ENCODE assay signal across 8 cellular contexts in genomic region chr7:141072548-141073172, GRCh38. TPM values are rescaled to one million over a fixed set of nuclear protein-coding genes. Genes with fewer than 3 reads are reported as not detected.
DNase-seq lines count a peak whose midpoint lies in the region; ATAC-seq and TF ChIP-seq lines count a peak whose summit lies in the region.

No MANE protein-coding gene starts in this region.

- H3K4me2 ChIP-seq in osteoblast (ENCODE audit: insufficient read depth, low read length) = peak overlapping the region; percentile 92

- no peaks in the 10 kb centered on the region for H3K36me3 ChIP-seq in osteoblast (ENCODE audit: insufficient read depth, low read length)

- no peak overlapping the region for H3K27ac Mint-ChIP-seq in activated naive CD8-positive, alpha-beta T cell treated with anti-CD3 and anti-CD28 coated beads for 36 hours

- no peaks in the 10 kb centered on the region for H4K20me1 ChIP-seq in osteoblast (ENCODE audit: insufficient read depth, low read length)

- H3K4me1 ChIP-seq in osteoblast (ENCODE audit: insufficient read depth, low read length) = peaks cover 13% of the 10 kb centered on the region

- ATAC-seq in Right ventricle myocardium superior (ENCODE audit: poor library complexity) (peak; percentile 83), GM18517 (IDR thresholded peaks at IDR 0.05; ENCODE audit: unreplicated experiment) (no peak), GM18519 (IDR thresholded peaks at IDR 0.05; ENCODE audit: low FRiP score, unreplicated experiment) (no peak)

- DNase-seq in NCI-H82 (lab: John Stamatoyannopoulos, UW) (peak; percentile 51), NCI-H82 treated with DMSO at 0.1 percent for 48 hours (lab: John Stamatoyannopoulos, UW; ENCODE audit: unreplicated experiment) (no peak), NCI-H2227 treated with DMSO at 0.1 percent for 48 hours (lab: John Stamatoyannopoulos, UW) (peak; percentile 93), Right ventricle myocardium superior (peak; percentile 74), osteoblast (ENCODE audit: insufficient read length, low spot score, missing footprints) (peak; percentile 91)
- DNase-seq in activated naive CD8-positive, alpha-beta T cell treated with anti-CD3 and anti-CD28 coated beads for 36 hours = peak; percentile 34

- no peaks in the 10 kb centered on the region for H3K36me3 Mint-ChIP-seq in activated naive CD8-positive, alpha-beta T cell treated with anti-CD3 and anti-CD28 coated beads for 36 hours

- H3K79me2 ChIP-seq in osteoblast (ENCODE audit: insufficient read depth, low read length) = no peaks in the 10 kb centered on the region

- intact Hi-C loops in Right ventricle myocardium superior (cut with DNase I) = no loop called here

- H3K27ac ChIP-seq in osteoblast (ENCODE audit: low read depth, low read length) = no peak overlapping the region

- TF ChIP-seq CTCF in osteoblast (IDR thresholded peaks at IDR 0.05; ENCODE audit: extremely low read depth, low read depth, low read length) = no peak

- peaks cover 55% of the 10 kb centered on the region for H3K27me3 Mint-ChIP-seq in activated naive CD8-positive, alpha-beta T cell treated with anti-CD3 and anti-CD28 coated beads for 36 hours

- H3K9me3 Mint-ChIP-seq in activated naive CD8-positive, alpha-beta T cell treated with anti-CD3 and anti-CD28 coated beads for 36 hours = peaks cover 1% of the 10 kb centered on the region

- H3K4me1 Mint-ChIP-seq in activated naive CD8-positive, alpha-beta T cell treated with anti-CD3 and anti-CD28 coated beads for 36 hours = peaks cover 8% of the 10 kb centered on the region

- H3K9me3 ChIP-seq in osteoblast (ENCODE audit: low read depth, low read length) = no peaks in the 10 kb centered on the region

- H3K4me3 ChIP-seq in osteoblast (ENCODE audit: insufficient read depth, low read length) = peak overlapping the region; percentile 63

- peak overlapping the region; percentile 33 for H2AFZ ChIP-seq in osteoblast (ENCODE audit: low read length)

- peaks cover 55% of the 10 kb centered on the region for H3K27me3 ChIP-seq in osteoblast (ENCODE audit: insufficient read depth, low read length)

- H3K4me3 Mint-ChIP-seq in activated naive CD8-positive, alpha-beta T cell treated with anti-CD3 and anti-CD28 coated beads for 36 hours = peak overlapping the region; percentile 61

RNA-seq across cellular contexts. Expression of gene TMEM178B, which starts 1.2 kb away (rescaled TPM):
- under 1 TPM; 0.06 to 0.21 TPM for total RNA-seq in activated naive CD8-positive, alpha-beta T cell treated with anti-CD3 and anti-CD28 coated beads for 36 hours
- total RNA-seq in Right ventricle myocardium superior (35.4 TPM), osteoblast (1.1 and 2.1 TPM in 2 replicates)

RNA-seq across cellular contexts. Expression of gene MRPS33, which starts 57.9 kb away (rescaled TPM):
- total RNA-seq in activated naive CD8-positive, alpha-beta T cell treated with anti-CD3 and anti-CD28 coated beads for 36 hours = 100 to 1,000 TPM; 111 to 116 TPM
- total RNA-seq in Right ventricle myocardium superior (136 TPM), osteoblast (23.2 and 29.5 TPM in 2 replicates)

Comparison
In these comparisons a context has a peak if more than half of its experiments do, and no peak if none do; other contexts are left out.
1. RNA of gene TMEM178B, which starts 1.2 kb away (total RNA-seq): 35.4 TPM in Right ventricle myocardium superior (single experiment); 1.1 to 2.1 TPM in osteoblast and 0.06 to 0.21 TPM in activated naive CD8-positive, alpha-beta T cell treated with anti-CD3 and anti-CD28 coated beads for 36 hours; every median in the first group is over 10 times any median in the second.